23 cellular contexts compared by ENCODE assay signal in genomic region chr1:83559090-83559489, GRCh38.
DNase-seq lines count a peak whose midpoint lies in the region; ATAC-seq and TF ChIP-seq lines count a peak whose summit lies in the region.
"Had no signal": no experiment of that assay in that cellular context is flagged by ENCODE, and none has a peak within 500 bp of the region (broad histone marks: within the 10 kb centered on the region; RNA-seq: fewer than 3 reads in every experiment).

No MANE protein-coding gene starts in this region.

- intact Hi-C loops in left cardiac atrium (cut with DNase I): no loop called here

- H3K4me1 Mint-ChIP-seq in endodermal cell: peaks cover 17% of the 10 kb centered on the region

- 85 to 88% methylated on average over 3 of the region's 3 CpGs for WGBS in endodermal cell (ENCODE audit: insufficient coverage in 1 of 2, insufficient read length in 1 of 2), 2 experiments

- TF ChIP-seq CTCF in endodermal cell (conservative IDR thresholded peaks at IDR 0.05): no peak

- no peak overlapping the region for H3K4me3 Mint-ChIP-seq in endodermal cell

- no peak overlapping the region for H3K4me3 ChIP-seq in BLaER1
- H3K4me3 ChIP-seq in endodermal cell (ENCODE audit: low read length): no peak overlapping the region
- H3K4me3 ChIP-seq: GM23248, pancreas had no signal

- no peaks in the 10 kb centered on the region for H3K27me3 ChIP-seq in BLaER1
- H3K27me3 ChIP-seq in endodermal cell (ENCODE audit: control insufficient read depth, insufficient read depth, low read length, poor library complexity, severe bottlenecking): no peaks in the 10 kb centered on the region
- H3K27me3 ChIP-seq: pancreas had no signal

- no peak overlapping the region for H3K27ac Mint-ChIP-seq in endodermal cell

- peaks cover 20% of the 10 kb centered on the region for H3K4me1 ChIP-seq in BLaER1
- H3K4me1 ChIP-seq in endodermal cell (ENCODE audit: control insufficient read depth, insufficient read depth, low read length): peaks cover 7% of the 10 kb centered on the region
- H3K4me1 ChIP-seq: pancreas had no signal

- H4K20me1 ChIP-seq in BLaER1: no peaks in the 10 kb centered on the region

- ATAC-seq in GM21360 (IDR thresholded peaks at IDR 0.05; ENCODE audit: unreplicated experiment): peak; percentile 55
- ATAC-seq in HG03565 (IDR thresholded peaks at IDR 0.05; ENCODE audit: unreplicated experiment): no peak
- no peak for ATAC-seq in left cardiac atrium
- ATAC-seq: left lobe of liver, pancreas, right cardiac atrium had no signal

- H3K9me3 ChIP-seq in BLaER1 (no peaks in the 10 kb centered on the region), endodermal cell (ENCODE audit: control insufficient read depth, low read length) (no peaks in the 10 kb centered on the region)
- H3K9me3 ChIP-seq: pancreas had no signal

- DNase-seq in Kasumi-1 (lab: John Stamatoyannopoulos, UW) (peak; percentile 76 to 85), endodermal cell (no peak), NCI-H345 (lab: John Stamatoyannopoulos, UW) (no peak), left cardiac atrium (no peak), NCI-H1105 (lab: John Stamatoyannopoulos, UW) (no peak)
- DNase-seq: activated CD4-positive, alpha-beta T cell treated with anti-CD3 and anti-CD28 coated beads, Interleukin-2, amount 50 U/mL, for 48 hours; activated CD4-positive, CD25-positive, alpha-beta regulatory T cell; activated CD8-positive, alpha-beta memory T cell treated with anti-CD3 and anti-CD28 coated beads, Interleukin-2, amount 50 U/mL, for 48 hours; activated effector memory CD4-positive, alpha-beta T cell treated with anti-CD3 and anti-CD28 coated beads, Interleukin-2, amount 50 U/mL, for 16 hours; cerebellar nuclear complex; GM23248; Karpas-422; naive B cell; NCI-H1417; NCI-H524; pancreas; right cardiac atrium; T1000; trophoblast cell had no signal

- H3K27ac ChIP-seq in BLaER1 (no peak overlapping the region), endodermal cell (ENCODE audit: low read depth, low read length) (peak overlapping the region; percentile 3)
- H3K27ac ChIP-seq: GM23248, pancreas had no signal

- H3K4me2 ChIP-seq in BLaER1: peak overlapping the region; percentile 31; the same call in 1 of the 2 replicates

- H3K27me3 Mint-ChIP-seq in endodermal cell (ENCODE audit: insufficient read depth): peaks cover 23% of the 10 kb centered on the region
- H3K27me3 Mint-ChIP-seq: naive B cell had no signal

- H3K36me3 Mint-ChIP-seq in endodermal cell (ENCODE audit: low read depth): no peaks in the 10 kb centered on the region
- H3K36me3 Mint-ChIP-seq: naive B cell had no signal

- no peak overlapping the region for H3K9ac ChIP-seq in BLaER1
- H3K9ac ChIP-seq in endodermal cell (ENCODE audit: extremely low read depth, low read length, poor library complexity, severe bottlenecking): no peak overlapping the region
- H3K9ac ChIP-seq: GM23248 had no signal

- H3K9me3 Mint-ChIP-seq in endodermal cell: no peaks in the 10 kb centered on the region

- H3K36me3 ChIP-seq in BLaER1: no peaks in the 10 kb centered on the region
- no peaks in the 10 kb centered on the region for H3K36me3 ChIP-seq in endodermal cell (ENCODE audit: control insufficient read depth, insufficient read depth, low read length)
- H3K36me3 ChIP-seq: pancreas had no signal

Comparison
In these comparisons a context has a peak if more than half of its experiments do, and no peak if none do; other contexts are left out.
1. DNase-seq: peak in Kasumi-1 (2 of 2); none in endodermal cell (single experiment), NCI-H345 (single experiment), left cardiac atrium (single experiment) and NCI-H1105 (single experiment).